8 cellular contexts compared by ENCODE assay signal in genomic region chr4:82217986-82218715, GRCh38.
DNase-seq lines count a peak whose midpoint lies in the region; ATAC-seq and TF ChIP-seq lines count a peak whose summit lies in the region.

No MANE protein-coding gene starts in this region.

- H3K9me3 Mint-ChIP-seq in activated naive CD4-positive, alpha-beta T cell treated with anti-CD3 and anti-CD28 coated beads, Interleukin-2, amount 10 ng/mL, durations not matched to agents 7 days and 5 days, result peaks cover 2% of the 10 kb centered on the region
- peaks cover 0 to 4% of the 10 kb centered on the region in 2 donors for H3K9me3 Mint-ChIP-seq in activated naive CD4-positive, alpha-beta T cell treated with anti-CD3 and anti-CD28 coated beads, Interleukin-2, amount 50 U/mL, for 72 hours

- no peak overlapping the region for H3K9ac ChIP-seq in smooth muscle cell (ENCODE audit: low read depth)

- H3K4me3 ChIP-seq in NB4 (ENCODE audit: low read depth, low read length) (no peak overlapping the region), epithelial cell of esophagus (ENCODE audit: low read length) (no peak overlapping the region), smooth muscle cell (no peak overlapping the region), ascending aorta (no peak overlapping the region)

- H3K27me3 ChIP-seq in smooth muscle cell (ENCODE audit: low read depth), result peaks cover 13% of the 10 kb centered on the region
- H3K27me3 ChIP-seq in ascending aorta, result no peaks in the 10 kb centered on the region

- H3K27ac Mint-ChIP-seq in activated naive CD4-positive, alpha-beta T cell treated with anti-CD3 and anti-CD28 coated beads, Interleukin-2, amount 10 ng/mL, durations not matched to agents 7 days and 5 days, result no peak overlapping the region
- H3K27ac Mint-ChIP-seq in activated naive CD4-positive, alpha-beta T cell treated with anti-CD3 and anti-CD28 coated beads, Interleukin-2, amount 50 U/mL, for 72 hours, result peak overlapping the region in 1 of 2 donors; percentile 32

- no peaks in the 10 kb centered on the region for H3K4me1 ChIP-seq in smooth muscle cell (ENCODE audit: low read depth)
- no peaks in the 10 kb centered on the region for H3K4me1 ChIP-seq in ascending aorta

- no peak for TF ChIP-seq POLR2A in NB4 (IDR thresholded peaks at IDR 0.05; ENCODE audit: extremely low read depth, insufficient read length)

- intact Hi-C loops in ascending aorta (cut with DNase I), result no loop called here

- no peak for ATAC-seq in activated naive CD4-positive, alpha-beta T cell treated with anti-CD3 and anti-CD28 coated beads, Interleukin-2, amount 50 U/mL, for 72 hours
- no peak for ATAC-seq in GM19023 (IDR thresholded peaks at IDR 0.05; ENCODE audit: unreplicated experiment)

- H3K36me3 ChIP-seq in smooth muscle cell (ENCODE audit: low read depth) (no peaks in the 10 kb centered on the region), ascending aorta (no peaks in the 10 kb centered on the region)

- H3K27me3 Mint-ChIP-seq in activated naive CD4-positive, alpha-beta T cell treated with anti-CD3 and anti-CD28 coated beads, Interleukin-2, amount 10 ng/mL, durations not matched to agents 7 days and 5 days, result peaks cover 11% of the 10 kb centered on the region

- no peaks in the 10 kb centered on the region for H4K20me1 ChIP-seq in smooth muscle cell (ENCODE audit: low read depth)

- H3K27ac ChIP-seq in smooth muscle cell (ENCODE audit: low read depth) (no peak overlapping the region), ascending aorta (no peak overlapping the region)

- H3K9me3 ChIP-seq in smooth muscle cell (replicated peaks; ENCODE audit: low read depth) (no peaks in the 10 kb centered on the region), ascending aorta (no peaks in the 10 kb centered on the region)

- H3K4me1 Mint-ChIP-seq in activated naive CD4-positive, alpha-beta T cell treated with anti-CD3 and anti-CD28 coated beads, Interleukin-2, amount 10 ng/mL, durations not matched to agents 7 days and 5 days, result peaks cover 15% of the 10 kb centered on the region

- H3K4me3 Mint-ChIP-seq in activated naive CD4-positive, alpha-beta T cell treated with anti-CD3 and anti-CD28 coated beads, Interleukin-2, amount 10 ng/mL, durations not matched to agents 7 days and 5 days, result no peak overlapping the region

- H3F3A ChIP-seq in smooth muscle cell (ENCODE audit: low read depth), result no peaks in the 10 kb centered on the region

- H3K36me3 Mint-ChIP-seq in activated naive CD4-positive, alpha-beta T cell treated with anti-CD3 and anti-CD28 coated beads, Interleukin-2, amount 10 ng/mL, durations not matched to agents 7 days and 5 days, result peaks cover 1% of the 10 kb centered on the region
- no peaks in the 10 kb centered on the region for H3K36me3 Mint-ChIP-seq in activated naive CD4-positive, alpha-beta T cell treated with anti-CD3 and anti-CD28 coated beads, Interleukin-2, amount 50 U/mL, for 72 hours

- peak; percentile 17 for TF ChIP-seq CTCF in NB4 (IDR thresholded peaks at IDR 0.05; ENCODE audit: low read depth, low read length)
- peak; percentile 72 for TF ChIP-seq CTCF in epithelial cell of esophagus (IDR thresholded peaks at IDR 0.05; ENCODE audit: insufficient read depth, low read depth, low read length, missing control alignments)
- TF ChIP-seq CTCF in smooth muscle cell (IDR thresholded peaks at IDR 0.05; ENCODE audit: borderline replicate concordance, insufficient read depth, poor library complexity, severe bottlenecking), result peak; percentile 23
- no peak for TF ChIP-seq CTCF in ascending aorta (IDR thresholded peaks at IDR 0.05)

- no peaks in the 10 kb centered on the region for H3K79me2 ChIP-seq in smooth muscle cell (ENCODE audit: low read depth)

- 78% methylated on average over 3 of the region's 3 CpGs for WGBS in smooth muscle cell (ENCODE audit: low lambda C conversion rate)

- H2AFZ ChIP-seq in smooth muscle cell (ENCODE audit: low read depth), result no peak overlapping the region

- DNase-seq in activated naive CD4-positive, alpha-beta T cell treated with anti-CD3 and anti-CD28 coated beads, Interleukin-2, amount 10 ng/mL, durations not matched to agents 7 days and 5 days, result peak; percentile 34
- DNase-seq in activated naive CD4-positive, alpha-beta T cell treated with anti-CD3 and anti-CD28 coated beads, Interleukin-2, amount 50 U/mL, for 72 hours (ENCODE audit: low spot score in 2 of 2), result no peak
- DNase-seq in NB4 (ENCODE audit: low read depth), result no peak
- peak; percentile 34 for DNase-seq in epithelial cell of esophagus (ENCODE audit: low read depth)
- no peak for DNase-seq in smooth muscle cell (lab: John Stamatoyannopoulos, UW; ENCODE audit: unreplicated experiment)
- DNase-seq in ascending aorta (ENCODE audit: low spot score in 2 of 2), result no peak
- no peak for DNase-seq in stimulated activated CD8-positive, alpha-beta memory T cell treated with anti-CD3 and anti-CD28 coated beads, Interleukin-4, amount 100 ng/mL, for 48 hours

- no peak overlapping the region for H3K4me2 ChIP-seq in smooth muscle cell

- CTCF ChIA-PET in activated naive CD4-positive, alpha-beta T cell treated with anti-CD3 and anti-CD28 coated beads, Interleukin-2, amount 10 ng/mL, durations not matched to agents 7 days and 5 days (lab: Charles Lee), result no interaction called here

Comparison
In these comparisons a context has a peak if more than half of its experiments do, and no peak if none do; other contexts are left out.
1. DNase-seq: peak in activated naive CD4-positive, alpha-beta T cell treated with anti-CD3 and anti-CD28 coated beads, Interleukin-2, amount 10 ng/mL, durations not matched to agents 7 days and 5 days (single experiment) and epithelial cell of esophagus (single experiment); none in activated naive CD4-positive, alpha-beta T cell treated with anti-CD3 and anti-CD28 coated beads, Interleukin-2, amount 50 U/mL, for 72 hours (0 of 2), NB4 (single experiment), smooth muscle cell (single experiment), ascending aorta (0 of 2) and stimulated activated CD8-positive, alpha-beta memory T cell treated with anti-CD3 and anti-CD28 coated beads, Interleukin-4, amount 100 ng/mL, for 48 hours (single experiment).
2. CTCF ChIP-seq: peak in NB4 (single experiment), epithelial cell of esophagus (single experiment) and smooth muscle cell (single experiment); none in ascending aorta (0 of 3).